In the genomic region with DNA sequence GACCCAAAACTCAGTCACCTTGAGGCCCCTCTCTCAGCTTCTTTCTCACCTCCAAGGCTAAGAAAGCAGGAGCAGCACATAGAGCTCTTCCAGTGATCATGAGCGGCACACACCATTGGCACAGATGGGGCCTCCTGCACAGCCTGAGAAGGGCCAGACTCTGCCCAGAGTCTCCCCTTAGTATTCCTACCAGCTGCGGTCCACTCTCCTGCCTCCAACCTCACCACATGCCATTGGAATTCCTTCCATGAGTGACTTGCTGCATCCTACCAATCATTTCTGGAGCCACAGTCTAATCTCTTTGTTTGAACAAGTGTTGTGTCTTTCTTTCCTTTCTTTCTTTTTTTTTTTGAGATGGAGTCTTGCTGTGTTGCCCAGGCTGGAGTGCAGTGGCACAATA, we compare ENCODE assay signal across 23 cellular contexts. TPM values are rescaled to one million over a fixed set of nuclear protein-coding genes. Genes with fewer than 3 reads are reported as not detected.
A peak's percentile ranks its signal among the peaks of the same experiment; 100 is the strongest.
DNase-seq lines count a peak whose midpoint lies in the region; ATAC-seq and TF ChIP-seq lines count a peak whose summit lies in the region.
"Had no signal": no experiment of that assay in that cellular context is flagged by ENCODE, and none has a peak within 500 bp of the region (broad histone marks: within the 10 kb centered on the region; RNA-seq: fewer than 3 reads in every experiment).

No MANE protein-coding gene starts in this region.

- TF ChIP-seq POLR2A in body of pancreas (IDR thresholded peaks at IDR 0.05) = no peak

- H3K4me3 ChIP-seq in body of pancreas = no peak overlapping the region
- H3K4me3 ChIP-seq: colonic mucosa, right lobe of liver, SK-N-MC, upper lobe of left lung had no signal

- intact Hi-C loops in activated CD8-positive, alpha-beta T cell treated with anti-CD3 and anti-CD28 coated beads for 36 hours (cut with micrococcal nuclease) = no loop called here
- intact Hi-C loops in body of pancreas (cut with DNase I) = no loop called here

- H3K9me3 Mint-ChIP-seq in activated CD8-positive, alpha-beta T cell treated with anti-CD3 and anti-CD28 coated beads for 36 hours = no peaks in the 10 kb centered on the region
- H3K9me3 Mint-ChIP-seq: H9 had no signal

- peaks cover 70% of the 10 kb centered on the region for H3K4me1 Mint-ChIP-seq in activated CD8-positive, alpha-beta T cell treated with anti-CD3 and anti-CD28 coated beads for 36 hours (ENCODE audit: low read depth)
- H3K4me1 Mint-ChIP-seq: brain, H9 had no signal

- no peak for TF ChIP-seq CTCF in activated CD8-positive, alpha-beta T cell treated with anti-CD3 and anti-CD28 coated beads for 36 hours (IDR thresholded peaks at IDR 0.05)
- TF ChIP-seq CTCF in body of pancreas (IDR thresholded peaks at IDR 0.05) = no peak

- in situ Hi-C loops in ACHN (cut with HindIII; ENCODE audit: low pct_ligation_motif_present, low pct_unique_long_range_greater_than_20kb, low sequenced_read_pairs) = no loop called here

- H3K27ac Mint-ChIP-seq in activated CD8-positive, alpha-beta T cell treated with anti-CD3 and anti-CD28 coated beads for 36 hours = peak overlapping the region; percentile 77
- H3K27ac Mint-ChIP-seq: brain had no signal

- no peaks in the 10 kb centered on the region for H3K27me3 ChIP-seq in body of pancreas
- H3K27me3 ChIP-seq: colonic mucosa, right lobe of liver, upper lobe of left lung had no signal

- peak; percentile 20 for DNase-seq in ACHN
- DNase-seq in EL = peak; percentile 11
- no peak for DNase-seq in activated CD8-positive, alpha-beta T cell treated with anti-CD3 and anti-CD28 coated beads for 36 hours
- DNase-seq in kidney tubule cell (ENCODE audit: low spot score) = peak; percentile 32
- no peak for DNase-seq in COR-L47 (lab: John Stamatoyannopoulos, UW)
- DNase-seq in OCI-M2 (lab: John Stamatoyannopoulos, UW; ENCODE audit: unreplicated experiment) = no peak
- no peak for DNase-seq in body of pancreas
- DNase-seq: activated CD4-positive, CD25-positive, alpha-beta regulatory T cell treated with anti-CD3 and anti-CD28 coated beads, Interleukin-2, amount 50 U/mL, for 72 hours; activated CD8-positive, alpha-beta memory T cell treated with anti-CD3 and anti-CD28 coated beads, Interleukin-2, amount 50 U/mL, for 4 hours; activated naive CD4-positive, alpha-beta T cell treated with anti-CD3 and anti-CD28 coated beads for 36 hours; colonic mucosa; H9; left colon; NCI-H1048; NCI-H2081 treated with DMSO at 0.1 percent for 48 hours; NCI-H524 treated with DMSO at 0.1 percent for 48 hours; nucleus accumbens; right lobe of liver; stimulated activated naive CD4-positive, alpha-beta T cell treated with Interleukin-2 at 50 U/mL for 16 hours; upper lobe of left lung had no signal

- H3K9me3 ChIP-seq in body of pancreas = no peaks in the 10 kb centered on the region
- H3K9me3 ChIP-seq: colonic mucosa, right lobe of liver, upper lobe of left lung had no signal

- peaks cover 11% of the 10 kb centered on the region for H3K27me3 Mint-ChIP-seq in activated CD8-positive, alpha-beta T cell treated with anti-CD3 and anti-CD28 coated beads for 36 hours

- WGBS in body of pancreas, 2 donors = 97 to 100% methylated on average over 1 to 2 of the region's 2 CpGs

- ATAC-seq in activated CD8-positive, alpha-beta T cell treated with anti-CD3 and anti-CD28 coated beads for 36 hours = no peak
- ATAC-seq in HG03196 (IDR thresholded peaks at IDR 0.05; ENCODE audit: unreplicated experiment) (no peak), body of pancreas (no peak)
- ATAC-seq: left colon, right lobe of liver had no signal

- H3K36me3 ChIP-seq in body of pancreas (replicated peaks in 1 of 2; ENCODE audit: insufficient read depth in 1 of 2, low read depth in 2 of 2) = peaks cover 0 to 5% of the 10 kb centered on the region in 2 donors
- H3K36me3 ChIP-seq: colonic mucosa, right lobe of liver, upper lobe of left lung had no signal

- H3K27ac ChIP-seq in body of pancreas = no peak overlapping the region
- H3K27ac ChIP-seq: colonic mucosa, right lobe of liver, SK-N-MC, upper lobe of left lung had no signal

- H3K4me1 ChIP-seq in body of pancreas = no peaks in the 10 kb centered on the region
- H3K4me1 ChIP-seq: right lobe of liver had no signal

- H3K36me3 Mint-ChIP-seq in activated CD8-positive, alpha-beta T cell treated with anti-CD3 and anti-CD28 coated beads for 36 hours (ENCODE audit: low read depth) = no peaks in the 10 kb centered on the region
- H3K36me3 Mint-ChIP-seq: brain had no signal

- no peak overlapping the region for H3K4me3 Mint-ChIP-seq in activated CD8-positive, alpha-beta T cell treated with anti-CD3 and anti-CD28 coated beads for 36 hours
- H3K4me3 Mint-ChIP-seq: activated naive CD4-positive, alpha-beta T cell treated with anti-CD3 and anti-CD28 coated beads for 36 hours; brain; H9 had no signal

- POLR2A ChIA-PET in activated CD8-positive, alpha-beta T cell treated with anti-CD3 and anti-CD28 coated beads for 36 hours (lab: Charles Lee) = interaction anchor here (0.9 kb wide), 1 partner anchor 486 kb away, joined by 4 read pairs; no protein-coding TSS in a partner anchor

- CTCF ChIA-PET in activated CD8-positive, alpha-beta T cell treated with anti-CD3 and anti-CD28 coated beads for 36 hours (lab: Charles Lee) = interaction anchor here (2.7 kb wide), 1 partner anchor 11 kb away, joined by 8 read pairs; no protein-coding TSS in a partner anchor

RNA-seq across cellular contexts. Expression of gene CDCP1, which starts 39.3 kb away (rescaled TPM):
- total RNA-seq in activated CD8-positive, alpha-beta T cell treated with anti-CD3 and anti-CD28 coated beads for 36 hours = under 1 TPM; 0.32 to 0.36 TPM
- 1 to 10 TPM; 6.2 to 6.3 TPM for total RNA-seq in body of pancreas

Comparison
In these comparisons a context has a peak if more than half of its experiments do, and no peak if none do; other contexts are left out.
1. DNase-seq: peak in ACHN (single experiment), EL (single experiment) and kidney tubule cell (single experiment); none in activated CD8-positive, alpha-beta T cell treated with anti-CD3 and anti-CD28 coated beads for 36 hours (single experiment), COR-L47 (single experiment), OCI-M2 (single experiment) and body of pancreas (0 of 4).
2. RNA of gene CDCP1, which starts 39.3 kb away (total RNA-seq): 6.2 to 6.3 TPM in body of pancreas; 0.32 to 0.36 TPM in activated CD8-positive, alpha-beta T cell treated with anti-CD3 and anti-CD28 coated beads for 36 hours; every median in the first group is over 4 times any median in the second.